21 cellular contexts compared by ENCODE assay signal in the genomic region with DNA sequence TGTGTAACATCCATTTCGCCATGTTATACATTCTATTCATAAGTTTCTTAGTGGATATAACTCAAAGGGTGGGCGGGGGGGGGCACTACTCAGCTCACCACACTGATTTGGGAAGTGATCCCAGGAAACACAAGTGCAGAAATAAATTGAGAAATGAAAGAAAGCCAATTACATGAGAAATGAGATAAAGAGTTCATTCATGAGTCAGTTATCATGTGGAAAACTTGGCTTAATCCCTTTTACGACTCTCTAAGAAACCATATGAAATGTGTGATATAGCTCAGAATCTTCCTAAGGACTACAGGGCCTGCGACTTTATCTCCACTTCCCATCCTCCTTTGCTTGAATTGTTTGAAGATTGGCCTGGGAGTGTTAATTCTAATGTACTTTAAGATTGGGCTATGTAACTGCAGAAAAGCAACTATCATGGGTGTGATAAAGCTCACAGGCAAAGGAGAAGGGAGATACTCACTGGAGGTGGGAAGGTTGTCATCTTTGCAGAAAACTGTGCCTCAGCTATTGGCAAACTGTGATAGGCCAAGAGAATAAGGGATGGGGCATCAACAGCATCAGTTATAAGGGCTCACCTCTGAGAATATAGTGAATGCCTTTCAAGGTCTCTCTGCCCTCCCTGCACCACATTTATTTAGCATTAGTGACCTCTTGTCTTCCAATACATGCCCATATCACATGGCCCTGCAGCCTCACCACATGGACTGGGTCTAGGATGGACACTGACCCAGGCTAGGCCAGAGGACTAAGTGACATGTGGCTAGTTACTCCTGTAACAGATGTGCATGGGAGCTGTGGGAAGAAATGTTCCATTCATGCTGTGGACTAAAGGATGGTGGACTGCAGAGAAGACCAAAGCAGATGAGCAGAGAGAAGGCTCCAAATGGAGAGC. TPM values are rescaled to one million over a fixed set of nuclear protein-coding genes. Genes with fewer than 3 reads are reported as not detected.
DNase-seq lines count a peak whose midpoint lies in the region; ATAC-seq, FAIRE-seq and TF ChIP-seq lines count a peak whose summit lies in the region.
"Had no signal": no experiment of that assay in that cellular context is flagged by ENCODE, and none has a peak within 500 bp of the region (broad histone marks: within the 10 kb centered on the region; RNA-seq: fewer than 3 reads in every experiment).

No MANE protein-coding gene starts in this region.

- intact Hi-C loops in endothelial cell of umbilical vein (cut with micrococcal nuclease): no loop called here
- intact Hi-C loops in Caco-2 (cut with micrococcal nuclease; ENCODE audit: unreplicated experiment): no loop called here

- TF ChIP-seq POLR2A in endothelial cell of umbilical vein (IDR thresholded peaks at IDR 0.05; ENCODE audit: low read depth, low read length): no peak

- no peak overlapping the region for H2AFZ ChIP-seq in endothelial cell of umbilical vein (ENCODE audit: low read depth, low read length)
- H2AFZ ChIP-seq: GM23248 had no signal

- H3K27me3 Mint-ChIP-seq in activated naive CD8-positive, alpha-beta T cell: no peaks in the 10 kb centered on the region
- no peaks in the 10 kb centered on the region for H3K27me3 Mint-ChIP-seq in activated naive CD8-positive, alpha-beta T cell treated with anti-CD3 and anti-CD28 coated beads, Interleukin-2, amount 50 U/mL, for 24 hours
- H3K27me3 Mint-ChIP-seq in Caco-2 (ENCODE audit: insufficient read depth, unreplicated experiment): no peaks in the 10 kb centered on the region

- H3K4me1 ChIP-seq in endothelial cell of umbilical vein (ENCODE audit: control insufficient read depth, extremely low read depth, insufficient read depth, low read length): peaks cover 7% of the 10 kb centered on the region
- H3K4me1 ChIP-seq in Caco-2: no peaks in the 10 kb centered on the region
- H3K4me1 ChIP-seq: HAP-1 had no signal

- no peaks in the 10 kb centered on the region for H3K79me2 ChIP-seq in endothelial cell of umbilical vein (ENCODE audit: control insufficient read depth, insufficient read depth, low read length)

- no peaks in the 10 kb centered on the region for H3K9me3 ChIP-seq in endothelial cell of umbilical vein (replicated peaks; ENCODE audit: control insufficient read depth, insufficient read depth, low read length)
- H3K9me3 ChIP-seq in Caco-2: no peaks in the 10 kb centered on the region
- H3K9me3 ChIP-seq: HAP-1, SJSA1 had no signal

- dilution Hi-C loops in endothelial cell of umbilical vein (cut with MboI; ENCODE audit: extremely low pct_ligation_motif_present, low sequenced_read_pairs): no loop called here

- POLR2A ChIA-PET in endothelial cell of umbilical vein (lab: Charles Lee) (no interaction called here), Caco-2 (lab: Charles Lee) (no interaction called here)

- no peak overlapping the region for H3K4me3 Mint-ChIP-seq in activated naive CD8-positive, alpha-beta T cell
- H3K4me3 Mint-ChIP-seq in activated naive CD8-positive, alpha-beta T cell treated with anti-CD3 and anti-CD28 coated beads, Interleukin-2, amount 50 U/mL, for 24 hours: no peak overlapping the region
- no peak overlapping the region for H3K4me3 Mint-ChIP-seq in Caco-2 (ENCODE audit: unreplicated experiment)
- H3K4me3 Mint-ChIP-seq: CD14-positive monocyte had no signal

- DNase-seq in activated naive CD8-positive, alpha-beta T cell treated with anti-CD3 and anti-CD28 coated beads, Interleukin-2, amount 50 U/mL, for 24 hours: no peak
- DNase-seq in OCI-M1 (lab: John Stamatoyannopoulos, UW) (peak; percentile 70), endothelial cell of umbilical vein (ENCODE audit: low read depth, low spot score) (no peak), NCI-H2196 (lab: John Stamatoyannopoulos, UW; ENCODE audit: unreplicated experiment) (no peak), Caco-2 (no peak), GM13976 (ENCODE audit: low spot score) (no peak)
- DNase-seq: COR-L47, IMR-90, NCI-H1105 treated with DMSO at 0.1 percent for 48 hours, NCI-H2029 treated with DMSO at 0.1 percent for 48 hours, NCI-H2171, NCI-H524 treated with DMSO at 0.1 percent for 48 hours, NCI-H82 had no signal

- H3K9me3 Mint-ChIP-seq in activated naive CD8-positive, alpha-beta T cell (ENCODE audit: low read depth): no peaks in the 10 kb centered on the region
- H3K9me3 Mint-ChIP-seq in activated naive CD8-positive, alpha-beta T cell treated with anti-CD3 and anti-CD28 coated beads, Interleukin-2, amount 50 U/mL, for 24 hours: no peaks in the 10 kb centered on the region
- H3K9me3 Mint-ChIP-seq in Caco-2 (ENCODE audit: unreplicated experiment): no peaks in the 10 kb centered on the region
- H3K9me3 Mint-ChIP-seq: CD14-positive monocyte had no signal

- peak overlapping the region; percentile 11 for H3K27ac Mint-ChIP-seq in activated naive CD8-positive, alpha-beta T cell
- no peak overlapping the region for H3K27ac Mint-ChIP-seq in activated naive CD8-positive, alpha-beta T cell treated with anti-CD3 and anti-CD28 coated beads, Interleukin-2, amount 50 U/mL, for 24 hours
- no peak overlapping the region for H3K27ac Mint-ChIP-seq in Caco-2 (ENCODE audit: unreplicated experiment)

- ATAC-seq in activated naive CD8-positive, alpha-beta T cell treated with anti-CD3 and anti-CD28 coated beads, Interleukin-2, amount 50 U/mL, for 24 hours: no peak
- ATAC-seq: Right ventricle myocardium inferior had no signal

- no peaks in the 10 kb centered on the region for H3K9me1 ChIP-seq in endothelial cell of umbilical vein (replicated peaks; ENCODE audit: control insufficient read depth, extremely low read depth, insufficient read depth, low read length)

- BruUV-seq in endothelial cell of umbilical vein (replicated peaks; lab: Mats Ljungman, UMichigan): no TSS peak
- no TSS peak for BruUV-seq in Caco-2 (replicated peaks; lab: Mats Ljungman, UMichigan)

- TF ChIP-seq CTCF in endothelial cell of umbilical vein (IDR thresholded peaks at IDR 0.05; ENCODE audit: extremely low read depth in 1 of 2, insufficient read depth in 1 of 2, low read depth in 1 of 2, low read length in 2 of 2) (no peak), Caco-2 (IDR thresholded peaks at IDR 0.05; ENCODE audit: insufficient read depth in 1 of 2, low read depth in 1 of 2, low read length in 1 of 2, severe bottlenecking in 1 of 2, unreplicated experiment in 1 of 2) (no peak), GM13976 (IDR thresholded peaks at IDR 0.05; ENCODE audit: borderline replicate concordance, control extremely low read depth, extremely low read depth, insufficient read depth, missing control alignments) (no peak)

- H3K36me3 ChIP-seq in endothelial cell of umbilical vein (ENCODE audit: control insufficient read depth in 2 of 2, extremely low read depth in 1 of 2, insufficient read depth in 2 of 2, low read length in 2 of 2) (no peaks in the 10 kb centered on the region), Caco-2 (ENCODE audit: control insufficient read depth, insufficient read depth, low read length) (no peaks in the 10 kb centered on the region)
- H3K36me3 ChIP-seq: HAP-1 had no signal

- no peak overlapping the region for H3K27ac ChIP-seq in endothelial cell of umbilical vein (ENCODE audit: insufficient read depth, low read depth, low read length)
- H3K27ac ChIP-seq: GM23248, SJSA1 had no signal

- H3K27me3 ChIP-seq in endothelial cell of umbilical vein (ENCODE audit: control insufficient read depth in 2 of 2, insufficient read depth in 2 of 2, low read length in 2 of 2) (no peaks in the 10 kb centered on the region), Caco-2 (replicated peaks; ENCODE audit: control insufficient read depth, insufficient read depth, low read length) (no peaks in the 10 kb centered on the region)
- H3K27me3 ChIP-seq: SJSA1 had no signal

- no peak overlapping the region for H3K4me2 ChIP-seq in endothelial cell of umbilical vein (ENCODE audit: insufficient read depth, low read length)

- peaks cover 6% of the 10 kb centered on the region for H3K36me3 Mint-ChIP-seq in activated naive CD8-positive, alpha-beta T cell
- H3K36me3 Mint-ChIP-seq in activated naive CD8-positive, alpha-beta T cell treated with anti-CD3 and anti-CD28 coated beads, Interleukin-2, amount 50 U/mL, for 24 hours (ENCODE audit: low read depth): peaks cover 14% of the 10 kb centered on the region
- H3K36me3 Mint-ChIP-seq in Caco-2 (ENCODE audit: insufficient read depth, unreplicated experiment): peaks cover 6% of the 10 kb centered on the region

- FAIRE-seq in endothelial cell of umbilical vein (lab: Jason Lieb, UNC): peak; percentile 55
- FAIRE-seq: GM12891, HTR-8/SVneo had no signal

- H3K9ac ChIP-seq in endothelial cell of umbilical vein (replicated peaks; ENCODE audit: extremely low read depth, insufficient read depth, low read length): no peak overlapping the region
- H3K9ac ChIP-seq: GM23248 had no signal

- CTCF ChIA-PET in endothelial cell of umbilical vein (lab: Charles Lee): no interaction called here
- CTCF ChIA-PET in Caco-2 (lab: Charles Lee): no interaction called here

- no peak overlapping the region for H3K4me3 ChIP-seq in endothelial cell of umbilical vein (replicated peaks in 1 of 3; ENCODE audit: insufficient read depth in 1 of 3, low read depth in 1 of 3, low read length in 3 of 3)
- H3K4me3 ChIP-seq in Caco-2 (ENCODE audit: low read depth, low read length): no peak overlapping the region
- H3K4me3 ChIP-seq: GM23248, HAP-1, SJSA1 had no signal

- in situ Hi-C loops in GM13976 (cut with MboI; ENCODE audit: low sequenced_read_pairs, unreplicated experiment): no loop called here

- no peaks in the 10 kb centered on the region for H4K20me1 ChIP-seq in endothelial cell of umbilical vein (replicated peaks; ENCODE audit: control insufficient read depth, extremely low read depth, insufficient read depth, low read length)

- H3K4me1 Mint-ChIP-seq in activated naive CD8-positive, alpha-beta T cell (ENCODE audit: low read depth): peaks cover 67% of the 10 kb centered on the region
- peaks cover 32% of the 10 kb centered on the region for H3K4me1 Mint-ChIP-seq in activated naive CD8-positive, alpha-beta T cell treated with anti-CD3 and anti-CD28 coated beads, Interleukin-2, amount 50 U/mL, for 24 hours
- H3K4me1 Mint-ChIP-seq in Caco-2 (ENCODE audit: low read depth, unreplicated experiment): peaks cover 15% of the 10 kb centered on the region

RNA-seq across cellular contexts. Expression of gene BTN2A2, which starts 3.4 kb away (rescaled TPM):
- total RNA-seq in endothelial cell of umbilical vein (13.2 and 18.4 TPM in 2 replicates), Caco-2 (2022) (7.1 and 9.8 TPM in 2 replicates)
- polyA plus RNA-seq in endothelial cell of umbilical vein: 13.4 and 15.3 TPM in 2 replicates
- polyA plus RNA-seq in endothelial cell of umbilical vein (2011; cell fraction: cytosol; rRNA removed): 12.6 and 12.7 TPM in 2 replicates
- 44.7 and 51.3 TPM in 2 replicates for polyA plus RNA-seq in endothelial cell of umbilical vein (2011; cell fraction: nucleus; rRNA removed)
- polyA plus RNA-seq in endothelial cell of umbilical vein (2012): 13.8 TPM in 2 replicates
- 37.5 and 40.9 TPM in 2 replicates for polyA minus RNA-seq in endothelial cell of umbilical vein
- polyA minus RNA-seq in endothelial cell of umbilical vein (2011; cell fraction: cytosol; rRNA and poly(A)+ RNA removed): not detected
- polyA minus RNA-seq in endothelial cell of umbilical vein (2011; cell fraction: nucleus; rRNA and poly(A)+ RNA removed): 32.4 and 37.7 TPM in 2 replicates

RNA-seq across cellular contexts. Expression of gene BTN3A2, which starts 14.5 kb away (rescaled TPM):
- total RNA-seq in endothelial cell of umbilical vein (14.2 and 17.9 TPM in 2 replicates), Caco-2 (2022) (2.4 and 2.5 TPM in 2 replicates)
- polyA plus RNA-seq in endothelial cell of umbilical vein: 6.4 and 8.6 TPM in 2 replicates
- 12.7 and 12.9 TPM in 2 replicates for polyA plus RNA-seq in endothelial cell of umbilical vein (2011; cell fraction: cytosol; rRNA removed)
- polyA plus RNA-seq in endothelial cell of umbilical vein (2011; cell fraction: nucleus; rRNA removed): 16.0 and 20.4 TPM in 2 replicates
- polyA plus RNA-seq in endothelial cell of umbilical vein (2012): 10.0 and 11.5 TPM in 2 replicates
- 18.8 and 27.3 TPM in 2 replicates for polyA minus RNA-seq in endothelial cell of umbilical vein
- polyA minus RNA-seq in endothelial cell of umbilical vein (2011; cell fraction: cytosol; rRNA and poly(A)+ RNA removed): 8.3 TPM
- polyA minus RNA-seq in endothelial cell of umbilical vein (2011; cell fraction: nucleus; rRNA and poly(A)+ RNA removed): 7.5 and 10.5 TPM in 2 replicates

RNA-seq across cellular contexts. Expression of gene BTN3A1, which starts 22.6 kb away (rescaled TPM):
- total RNA-seq in endothelial cell of umbilical vein: 9.0 and 12.1 TPM in 2 replicates
- 6.8 and 7.6 TPM in 2 replicates for polyA plus RNA-seq in endothelial cell of umbilical vein
- polyA plus RNA-seq in endothelial cell of umbilical vein (2011; cell fraction: cytosol; rRNA removed): 7.5 and 7.8 TPM in 2 replicates
- 33.7 and 33.9 TPM in 2 replicates for polyA plus RNA-seq in endothelial cell of umbilical vein (2011; cell fraction: nucleus; rRNA removed)
- polyA plus RNA-seq in endothelial cell of umbilical vein (2012): 8.8 and 10.9 TPM in 2 replicates
- polyA minus RNA-seq in endothelial cell of umbilical vein: 26.7 and 31.1 TPM in 2 replicates
- 4.3 TPM for polyA minus RNA-seq in endothelial cell of umbilical vein (2011; cell fraction: cytosol; rRNA and poly(A)+ RNA removed)
- 6.7 and 9.7 TPM in 2 replicates for polyA minus RNA-seq in endothelial cell of umbilical vein (2011; cell fraction: nucleus; rRNA and poly(A)+ RNA removed)
- 2.0 and 2.6 TPM in 2 replicates for total RNA-seq in Caco-2 (2022)
